ENCODE assay signal across 11 cellular contexts in the genomic region with DNA sequence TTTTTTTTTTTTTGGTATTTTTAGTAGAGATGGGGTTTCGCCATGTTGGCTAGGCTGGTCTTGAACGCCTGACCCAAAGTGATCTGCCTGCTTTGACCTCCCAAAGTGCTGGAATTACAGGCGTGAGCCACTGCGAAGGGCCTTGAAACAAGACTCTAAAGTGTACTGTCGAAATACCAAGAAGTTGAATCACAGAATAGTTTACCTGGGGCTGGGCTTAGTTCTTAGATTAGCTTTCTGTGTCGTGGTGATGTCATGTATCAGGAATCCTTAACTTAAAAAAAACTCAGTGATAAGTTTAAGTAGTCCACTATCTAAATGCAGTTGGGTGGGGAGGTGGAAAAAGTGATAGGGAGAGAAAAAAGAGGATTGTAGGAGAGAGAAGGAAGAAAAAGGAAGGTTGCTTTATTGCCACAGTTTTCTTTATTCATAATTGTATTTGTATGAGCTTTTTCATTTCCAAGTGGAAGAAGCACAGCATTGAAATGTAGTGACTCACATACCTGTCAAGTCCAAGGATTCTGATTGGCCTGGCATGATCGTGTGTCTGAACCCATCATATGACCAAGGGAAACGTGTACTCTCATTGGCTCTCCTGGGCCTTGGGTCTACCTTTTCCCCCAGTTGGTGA. TPM values are rescaled to one million over a fixed set of nuclear protein-coding genes. Genes with fewer than 3 reads are reported as not detected.
DNase-seq lines count a peak whose midpoint lies in the region; ATAC-seq, FAIRE-seq and TF ChIP-seq lines count a peak whose summit lies in the region.
"Had no signal": no experiment of that assay in that cellular context is flagged by ENCODE, and none has a peak within 500 bp of the region (broad histone marks: within the 10 kb centered on the region; RNA-seq: fewer than 3 reads in every experiment).

No MANE protein-coding gene starts in this region.

- H2AFZ ChIP-seq in H1 (ENCODE audit: low read length) (no peak overlapping the region), neural progenitor cell (replicated peaks) (no peak overlapping the region)

- 84% methylated on average over 8 of the region's 8 CpGs; no CpG with 5 or more reads in 1 of the 2 experiments for WGBS in H1 (ENCODE audit: extremely low coverage in 1 of 2, insufficient coverage in 1 of 2, insufficient read length in 1 of 2, insufficient replicate concordance in 2 of 2, low coverage in 1 of 2, low lambda C conversion rate in 2 of 2, missing lambda C conversion rate in 1 of 2), 2 experiments

- TF ChIP-seq CTCF in H1 (IDR thresholded peaks at IDR 0.05; ENCODE audit: control extremely low read depth in 1 of 3, insufficient read depth in 1 of 3, low read depth in 1 of 3, low read length in 3 of 3) (no peak), neural progenitor cell (IDR thresholded peaks at IDR 0.05) (no peak)

- H4K20me1 ChIP-seq in H1 (replicated peaks in 1 of 2; ENCODE audit: control insufficient read depth in 1 of 2, insufficient read depth in 2 of 2, low read length in 2 of 2) (peaks cover 15 to 22% of the 10 kb centered on the region in 2 experiments), neural progenitor cell (ENCODE audit: low read depth) (peaks cover 80% of the 10 kb centered on the region)

- H3K27me3 ChIP-seq in MG63 = no peaks in the 10 kb centered on the region
- H3K27me3 ChIP-seq in H1 (replicated peaks in 1 of 4; ENCODE audit: control insufficient read depth in 3 of 4, extremely low read depth in 1 of 4, insufficient read depth in 3 of 4, low read length in 3 of 4) = no peaks in the 10 kb centered on the region
- no peaks in the 10 kb centered on the region for H3K27me3 ChIP-seq in mucosa of rectum (ENCODE audit: control insufficient read depth in 2 of 2, insufficient read depth in 2 of 2, low read length in 2 of 2)
- no peaks in the 10 kb centered on the region for H3K27me3 ChIP-seq in neural progenitor cell

- CTCF ChIA-PET in H1 (lab: Charles Lee; ENCODE audit: partially characterized antibody) = interaction anchor here (0.7 kb wide), 1 partner anchor 62 kb away, joined by 3 read pairs; no protein-coding TSS in a partner anchor

- no peaks in the 10 kb centered on the region; the same call in 1 of the 2 replicates for H3K36me3 ChIP-seq in MG63
- H3K36me3 ChIP-seq in H1 (ENCODE audit: control insufficient read depth in 2 of 4, insufficient read depth in 4 of 4, low read length in 3 of 4) = no peaks in the 10 kb centered on the region
- H3K36me3 ChIP-seq in mucosa of rectum (ENCODE audit: control insufficient read depth in 2 of 2, insufficient read depth in 2 of 2, low read length in 2 of 2) = no peaks in the 10 kb centered on the region
- H3K36me3 ChIP-seq in neural progenitor cell = no peaks in the 10 kb centered on the region

- no peak for FAIRE-seq in H1 (lab: Jason Lieb, UNC)

- H3K79me2 ChIP-seq in H1 (ENCODE audit: control insufficient read depth in 1 of 2, insufficient read depth in 2 of 2, low read length in 2 of 2) (peaks cover 22 to 97% of the 10 kb centered on the region in 2 experiments), neural progenitor cell (ENCODE audit: low read depth) (peaks cover 100% of the 10 kb centered on the region)

- ATAC-seq in HG02885 (IDR thresholded peaks at IDR 0.05; ENCODE audit: poor library complexity, unreplicated experiment) = no peak

- peaks cover 65% of the 10 kb centered on the region for H3K36me3 Mint-ChIP-seq in neural progenitor cell

- DNase-seq in Caki2 (ENCODE audit: low read depth) (peak; percentile 97), MG63 (peak; percentile 47), H1 (ENCODE audit: low read depth in 1 of 2, low spot score in 2 of 2) (no peak), neural progenitor cell (ENCODE audit: low spot score) (no peak), SKM-1 treated with dmso at 0.1 percent for 144 hours (lab: John Stamatoyannopoulos, UW; ENCODE audit: unreplicated experiment) (no peak)
- no peak for DNase-seq in activated CD4-positive, alpha-beta T cell treated with anti-CD3 and anti-CD28 coated beads, Interleukin-2, amount 50 U/mL, for 4 hours

- peaks cover 52% of the 10 kb centered on the region for H3K9me3 Mint-ChIP-seq in neural progenitor cell
- H3K9me3 Mint-ChIP-seq: stimulated activated naive CD8-positive, alpha-beta T cell treated with anti-CD3 and anti-CD28 coated beads, Interleukin-15, Interleukin-2, amounts not matched to agents 100 ng/mL and 50 ng/mL, for 24 hours had no signal

- H3K9me3 ChIP-seq in MG63 = peaks cover 7% of the 10 kb centered on the region
- H3K9me3 ChIP-seq in H1 (ENCODE audit: insufficient read depth in 2 of 2, low read depth in 1 of 2, low read length in 1 of 2) = no peaks in the 10 kb centered on the region
- H3K9me3 ChIP-seq in mucosa of rectum (ENCODE audit: control insufficient read depth in 2 of 2, low read length in 2 of 2) = no peaks in the 10 kb centered on the region
- no peaks in the 10 kb centered on the region for H3K9me3 ChIP-seq in neural progenitor cell (ENCODE audit: low read depth)

- H3K79me1 ChIP-seq in H1 (ENCODE audit: low read depth, low read length) = peaks cover 7% of the 10 kb centered on the region

- H3F3A ChIP-seq in neural progenitor cell (ENCODE audit: low read depth) = peaks cover 5% of the 10 kb centered on the region

- H4K91ac ChIP-seq in H1 (replicated peaks; ENCODE audit: insufficient read length, low read length) = no peak overlapping the region

- H2AK5ac ChIP-seq in H1 (ENCODE audit: low read depth, low read length) = peak overlapping the region; percentile 26; the same call in 1 of the 2 replicates

- H3K27ac ChIP-seq in H1 (ENCODE audit: low read depth, low read length) = no peak overlapping the region
- H3K27ac ChIP-seq in mucosa of rectum (ENCODE audit: low read depth in 2 of 2, low read length in 2 of 2) = peak overlapping the region; percentile 7 to 38
- no peak overlapping the region for H3K27ac ChIP-seq in neural progenitor cell

- H3K4me1 ChIP-seq in H1 (replicated peaks in 1 of 4; ENCODE audit: control insufficient read depth in 3 of 4, insufficient read depth in 4 of 4, low read length in 3 of 4) = peaks cover 4 to 15% (median 9%) of the 10 kb centered on the region in 4 experiments; a peak in 6 of 7 replicates
- H3K4me1 ChIP-seq in mucosa of rectum (ENCODE audit: control insufficient read depth in 2 of 2, insufficient read depth in 2 of 2, low read length in 2 of 2) = peaks cover 10 to 12% of the 10 kb centered on the region in 2 donors
- peaks cover 18% of the 10 kb centered on the region for H3K4me1 ChIP-seq in neural progenitor cell

- in situ Hi-C loops in Caki2 (cut with HindIII; ENCODE audit: low pct_unique_long_range_greater_than_20kb, low sequenced_read_pairs) = no loop called here

- H3K9ac ChIP-seq in H1 (replicated peaks in 1 of 4; ENCODE audit: extremely low read depth in 1 of 4, low read depth in 3 of 4, low read length in 3 of 4) = no peak overlapping the region
- H3K9ac ChIP-seq in mucosa of rectum (ENCODE audit: low read depth in 1 of 2, low read length in 2 of 2) = no peak overlapping the region
- no peak overlapping the region for H3K9ac ChIP-seq in neural progenitor cell

- H3K18ac ChIP-seq in H1 (ENCODE audit: extremely low read depth, low read length) = no peak overlapping the region

- no peak overlapping the region for H3K14ac ChIP-seq in H1 (ENCODE audit: insufficient read length)

- H2BK12ac ChIP-seq in H1 (ENCODE audit: low read depth, low read length) = no peak overlapping the region

- H3K4me3 Mint-ChIP-seq in neural progenitor cell = no peak overlapping the region
- H3K4me3 Mint-ChIP-seq: neural crest cell; stimulated activated naive CD8-positive, alpha-beta T cell treated with anti-CD3 and anti-CD28 coated beads, Interleukin-15, Interleukin-2, amounts not matched to agents 100 ng/mL and 50 ng/mL, for 24 hours had no signal

- TF ChIP-seq RAD21 in H1 (IDR thresholded peaks at IDR 0.05 in 1 of 2, conservative IDR thresholded peaks at IDR 0.05 in 1 of 2; ENCODE audit: low read depth in 2 of 2, low read length in 2 of 2) = no peak

- no peak overlapping the region for H3K4me3 ChIP-seq in MG63
- no peak overlapping the region for H3K4me3 ChIP-seq in H1 (ENCODE audit: extremely low read depth in 1 of 4, insufficient read depth in 2 of 4, low read depth in 3 of 4, low read length in 4 of 4)
- no peak overlapping the region for H3K4me3 ChIP-seq in mucosa of rectum (ENCODE audit: low read length in 2 of 2)
- no peak overlapping the region for H3K4me3 ChIP-seq in neural progenitor cell

- H3K4me2 ChIP-seq in H1 (ENCODE audit: insufficient read depth in 1 of 2, low read depth in 2 of 2, low read length in 2 of 2) (no peak overlapping the region), neural progenitor cell (no peak overlapping the region)

- no peak overlapping the region for H2BK5ac ChIP-seq in H1 (ENCODE audit: low read depth, low read length)

- H2BK120ac ChIP-seq in H1 (replicated peaks; ENCODE audit: low read depth, low read length) = no peak overlapping the region

- TF ChIP-seq EP300 in H1 (IDR thresholded peaks at IDR 0.05; ENCODE audit: borderline replicate concordance in 1 of 2, low read depth in 2 of 2, low read length in 2 of 2) = no peak

- H3K56ac ChIP-seq in H1 (replicated peaks; ENCODE audit: insufficient read length, low read depth, low read length) = no peak overlapping the region

- TF ChIP-seq POLR2A in H1 (IDR thresholded peaks at IDR 0.05; ENCODE audit: control extremely low read depth in 1 of 2, low read depth in 2 of 2, low read length in 2 of 2) = no peak

- no peak overlapping the region for H4K8ac ChIP-seq in H1 (ENCODE audit: extremely low read depth, insufficient read depth, low read length)

- no peak overlapping the region for H2BK15ac ChIP-seq in H1 (ENCODE audit: low read length)

- peaks cover 30% of the 10 kb centered on the region for H3K4me1 Mint-ChIP-seq in neural progenitor cell

- no peak overlapping the region for H3K23ac ChIP-seq in H1 (ENCODE audit: insufficient read length)

- POLR2A ChIA-PET in H1 (lab: Charles Lee; ENCODE audit: partially characterized antibody) = interaction anchor here (2.5 kb wide), 1 partner anchor 11 kb away, joined by 10 read pairs; no protein-coding TSS in a partner anchor

- no peak overlapping the region for H3K4ac ChIP-seq in H1 (replicated peaks; ENCODE audit: insufficient read length, low read depth, low read length)

- H3K23me2 ChIP-seq in H1 (ENCODE audit: low read depth, low read length) = no peaks in the 10 kb centered on the region

- H3K27ac Mint-ChIP-seq in neural progenitor cell = no peak overlapping the region
- H3K27ac Mint-ChIP-seq: stimulated activated naive CD8-positive, alpha-beta T cell treated with anti-CD3 and anti-CD28 coated beads, Interleukin-15, Interleukin-2, amounts not matched to agents 100 ng/mL and 50 ng/mL, for 24 hours had no signal

- no peak overlapping the region for H2BK20ac ChIP-seq in H1 (ENCODE audit: low read length)

- H3K27me3 Mint-ChIP-seq in neural progenitor cell (ENCODE audit: insufficient read depth, low read depth) = peaks cover 2% of the 10 kb centered on the region
- H3K27me3 Mint-ChIP-seq: brain had no signal

- H4K5ac ChIP-seq in H1 (ENCODE audit: insufficient read length, low read depth, low read length) = no peak overlapping the region

RNA-seq across cellular contexts. Expression of gene ITSN1, which starts 13.4 kb away (rescaled TPM):
- total RNA-seq in Caki2 (2014; rRNA removed; shearing (Covaris generic); ENCODE audit: low replicate concordance) = 21.6 and 36.1 TPM in 2 replicates
- 7.7 and 10.5 TPM in 2 replicates for total RNA-seq in MG63 (2014; rRNA removed; shearing (Covaris generic); ENCODE audit: low replicate concordance)
- total RNA-seq in H1 (2021; fragmentation: NEBNext Ultra II Directional; extraction: Animal tissue kit (Norgen Biotek cat#: 25700)) = 78.1 and 81.1 TPM in 2 replicates
- polyA plus RNA-seq in H1 (2011; rRNA removed) = 48.9 and 60.8 TPM in 2 replicates
- 71.3 TPM for polyA plus RNA-seq in H1 (2011; cell fraction: cytosol; rRNA removed)
- 151 TPM for polyA plus RNA-seq in H1 (2011; cell fraction: nucleus; rRNA removed)
- polyA plus RNA-seq in H1 (2012, experiment 1 of 2) = 77.9 to 94.5 TPM (median 91.7 TPM) in 4 replicates
- 5.1 TPM for polyA plus RNA-seq in H1 (2012, experiment 2 of 2)
- 51.9 TPM for polyA plus RNA-seq in H1 (2013, experiment 1 of 2)
- 50.0 TPM for polyA plus RNA-seq in H1 (2013, experiment 2 of 2)
- polyA minus RNA-seq in H1 (2011; rRNA and poly(A)+ RNA removed) = 132 and 143 TPM in 2 replicates
- polyA minus RNA-seq in H1 (2011; cell fraction: cytosol; rRNA and poly(A)+ RNA removed) = 54.9 TPM
- 85.2 TPM for polyA minus RNA-seq in H1 (2011; cell fraction: nucleus; rRNA and poly(A)+ RNA removed)
- total RNA-seq in neural progenitor cell (ENCODE audit: low replicate concordance) = 103 and 136 TPM in 2 replicates

RNA-seq across cellular contexts. Expression of gene CRYZL1, which starts 14.2 kb away (rescaled TPM):
- total RNA-seq in Caki2 (2014; rRNA removed; shearing (Covaris generic); ENCODE audit: low replicate concordance) = 10.2 and 19.8 TPM in 2 replicates
- 7.8 and 126 TPM in 2 replicates for total RNA-seq in MG63 (2014; rRNA removed; shearing (Covaris generic); ENCODE audit: low replicate concordance)
- 15.6 and 16.8 TPM in 2 replicates for total RNA-seq in H1 (2021; fragmentation: NEBNext Ultra II Directional; extraction: Animal tissue kit (Norgen Biotek cat#: 25700))
- polyA plus RNA-seq in H1 (2011; rRNA removed) = 8.3 and 15.8 TPM in 2 replicates
- polyA plus RNA-seq in H1 (2011; cell fraction: cytosol; rRNA removed) = 19.8 TPM
- polyA plus RNA-seq in H1 (2011; cell fraction: nucleus; rRNA removed) = 11.1 TPM
- polyA plus RNA-seq in H1 (2012, experiment 1 of 2) = 17.9 to 29.6 TPM (median 19.1 TPM) in 4 replicates
- 2.5 TPM for polyA plus RNA-seq in H1 (2012, experiment 2 of 2)
- 15.6 TPM for polyA plus RNA-seq in H1 (2013, experiment 1 of 2)
- 14.2 TPM for polyA plus RNA-seq in H1 (2013, experiment 2 of 2)
- polyA minus RNA-seq in H1 (2011; rRNA and poly(A)+ RNA removed) = 35.9 and 37.8 TPM in 2 replicates
- 13.5 TPM for polyA minus RNA-seq in H1 (2011; cell fraction: cytosol; rRNA and poly(A)+ RNA removed)
- 34.1 TPM for polyA minus RNA-seq in H1 (2011; cell fraction: nucleus; rRNA and poly(A)+ RNA removed)
- total RNA-seq in neural progenitor cell (ENCODE audit: low replicate concordance) = 38.2 and 80.0 TPM in 2 replicates

Comparison
In these comparisons a context has a peak if more than half of its experiments do, and no peak if none do; other contexts are left out.
1. DNase-seq: peak in Caki2 (single experiment) and MG63 (single experiment); none in H1 (0 of 2), neural progenitor cell (single experiment), activated CD4-positive, alpha-beta T cell treated with anti-CD3 and anti-CD28 coated beads, Interleukin-2, amount 50 U/mL, for 4 hours (0 of 2) and SKM-1 treated with dmso at 0.1 percent for 144 hours (single experiment).
2. H3K27ac ChIP-seq: peak in mucosa of rectum (2 of 2); none in H1 (single experiment) and neural progenitor cell (single experiment).